ENCODE assay signal across 13 cellular contexts in genomic region chr17:6570731-6571465, GRCh38. TPM values are rescaled to one million over a fixed set of nuclear protein-coding genes. Genes with fewer than 3 reads are reported as not detected.
"Had no signal": no experiment of that assay in that cellular context is flagged by ENCODE, and none has a peak within 500 bp of the region (broad histone marks: within the 10 kb centered on the region; RNA-seq: fewer than 3 reads in every experiment).

No MANE protein-coding gene starts in this region.

- H3K36me3 Mint-ChIP-seq: activated naive CD4-positive, alpha-beta T cell treated with anti-CD3 and anti-CD28 coated beads, Interleukin-2, amount 10 ng/mL, durations not matched to agents 7 days and 5 days had no signal

- H3K27me3 ChIP-seq: ascending aorta, esophagus squamous epithelium, spleen had no signal

- H3K4me3 Mint-ChIP-seq: activated naive CD4-positive, alpha-beta T cell treated with anti-CD3 and anti-CD28 coated beads, Interleukin-2, amount 10 ng/mL, durations not matched to agents 7 days and 5 days; naive thymus-derived CD8-positive, alpha-beta T cell; stimulated activated naive CD8-positive, alpha-beta T cell treated with anti-CD3 and anti-CD28 coated beads, Interleukin-15, amount 100 ng/mL, for 72 hours; T-cell had no signal

- ATAC-seq: naive thymus-derived CD8-positive, alpha-beta T cell; sciatic nerve; stimulated activated naive CD8-positive, alpha-beta T cell treated with anti-CD3 and anti-CD28 coated beads, Interleukin-15, amount 100 ng/mL, for 72 hours; T-cell had no signal

- H3K9me3 Mint-ChIP-seq: activated naive CD4-positive, alpha-beta T cell treated with anti-CD3 and anti-CD28 coated beads, Interleukin-2, amount 10 ng/mL, durations not matched to agents 7 days and 5 days; activated T-helper 2 cell treated with anti-CD3 and anti-CD28 coated beads, Interferon-gamma antibody, Interleukin-2, Interleukin-4, amounts not matched to agents 10 μg/mL and 5 μg/mL and 100 μg/mL, durations not matched to agents 14 hours and 24 hours and 36 hours; naive thymus-derived CD8-positive, alpha-beta T cell; stimulated activated naive CD8-positive, alpha-beta T cell treated with anti-CD3 and anti-CD28 coated beads, Interleukin-15, amount 100 ng/mL, for 72 hours; T-cell had no signal

- H3K27ac ChIP-seq: ascending aorta, esophagus squamous epithelium, left ventricle myocardium inferior, spleen had no signal

- H3K27me3 Mint-ChIP-seq: stimulated activated naive CD8-positive, alpha-beta T cell treated with anti-CD3 and anti-CD28 coated beads, Interleukin-15, amount 100 ng/mL, for 72 hours had no signal

- H3K4me3 ChIP-seq: ascending aorta, esophagus squamous epithelium, left ventricle myocardium inferior, spleen had no signal

- H3K4me1 ChIP-seq: ascending aorta had no signal

- DNase-seq: activated CD4-positive, alpha-beta T cell treated with anti-CD3 and anti-CD28 coated beads, Interleukin-2, amount 50 U/mL, for 48 hours; activated naive CD4-positive, alpha-beta T cell treated with anti-CD3 and anti-CD28 coated beads, Interleukin-2, amount 10 ng/mL, durations not matched to agents 7 days and 5 days; esophagus squamous epithelium; hypothalamus; left ventricle myocardium inferior; naive thymus-derived CD8-positive, alpha-beta T cell; spleen; stimulated activated naive CD8-positive, alpha-beta T cell treated with anti-CD3 and anti-CD28 coated beads, Interleukin-15, amount 100 ng/mL, for 72 hours; T-cell; T1000 had no signal

- H3K9me3 ChIP-seq: ascending aorta, esophagus squamous epithelium, left ventricle myocardium inferior, spleen had no signal

- H3K36me3 ChIP-seq: ascending aorta, esophagus squamous epithelium, left ventricle myocardium inferior, spleen had no signal

- H3K27ac Mint-ChIP-seq: activated naive CD4-positive, alpha-beta T cell treated with anti-CD3 and anti-CD28 coated beads, Interleukin-2, amount 10 ng/mL, durations not matched to agents 7 days and 5 days; activated T-helper 2 cell treated with anti-CD3 and anti-CD28 coated beads, Interferon-gamma antibody, Interleukin-2, Interleukin-4, amounts not matched to agents 10 μg/mL and 5 μg/mL and 100 μg/mL, durations not matched to agents 14 hours and 24 hours and 36 hours; stimulated activated naive CD8-positive, alpha-beta T cell treated with anti-CD3 and anti-CD28 coated beads, Interleukin-15, amount 100 ng/mL, for 72 hours; T-cell had no signal

RNA-seq across cellular contexts. Expression of gene PITPNM3, which starts 14.5 kb away (rescaled TPM):
- polyA plus RNA-seq: naive thymus-derived CD8-positive, alpha-beta T cell had no signal
